In the genomic region with DNA sequence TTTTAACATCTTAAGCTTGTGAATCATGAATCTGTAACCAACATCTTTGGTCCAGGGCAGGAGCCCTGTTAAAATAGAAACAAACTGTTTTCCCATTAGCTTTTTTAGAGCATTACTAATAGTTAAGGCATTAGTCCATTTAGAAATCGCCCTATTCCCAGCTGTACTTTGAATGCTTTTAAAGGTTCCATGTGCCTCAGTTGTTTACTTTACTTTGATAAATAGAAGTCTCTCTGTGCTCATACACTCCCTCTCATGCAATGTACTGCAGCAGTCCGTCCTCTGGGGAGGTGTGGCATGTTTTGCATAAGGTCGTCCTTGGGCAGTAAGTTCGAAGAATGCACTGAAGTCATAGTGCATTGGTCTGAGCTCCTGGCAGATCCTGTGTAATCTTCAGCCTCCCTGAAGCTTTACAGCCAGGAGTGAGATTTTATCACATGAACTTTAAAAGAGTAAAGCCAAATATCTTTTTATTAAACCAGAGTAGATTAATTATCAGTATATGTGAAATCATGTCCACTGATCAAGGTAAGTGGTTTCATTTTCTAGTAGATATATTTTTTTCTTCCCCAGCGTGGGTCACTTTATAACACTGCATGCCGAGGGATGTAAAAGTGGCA, we compare ENCODE assay signal across 8 cellular contexts.
DNase-seq lines count a peak whose midpoint lies in the region; ATAC-seq, FAIRE-seq and TF ChIP-seq lines count a peak whose summit lies in the region.

No MANE protein-coding gene starts in this region.

- H3K4me3 ChIP-seq in LNCaP clone FGC (ENCODE audit: low read depth, low read length) (peak overlapping the region; percentile 47), K562 (no peak overlapping the region)

- intact Hi-C loops in K562 (cut with micrococcal nuclease) = no loop called here

- H3K4me2 ChIP-seq in K562 (ENCODE audit: insufficient read depth, low read length) = no peak overlapping the region

- ATAC-seq in K562 (0 out of 3 replicates have a peak, but pooled peaks have one; percentile 44), HG03565 (IDR thresholded peaks at IDR 0.05; ENCODE audit: unreplicated experiment) (no peak)
- ATAC-seq in activated naive CD4-positive, alpha-beta T cell treated with anti-CD3 and anti-CD28 coated beads, Interleukin-2, amount 50 U/mL, for 72 hours = no peak

- H3K27ac Mint-ChIP-seq in activated naive CD4-positive, alpha-beta T cell treated with anti-CD3 and anti-CD28 coated beads, Interleukin-2, amount 50 U/mL, for 72 hours = no peak overlapping the region

- in situ Hi-C loops in K562 (cut with MboI) = no loop called here

- H3K4me1 ChIP-seq in K562 (replicated peaks in 1 of 2; ENCODE audit: control insufficient read depth in 2 of 2, insufficient read depth in 2 of 2, low read length in 2 of 2) = no peaks in the 10 kb centered on the region

- H3K79me2 ChIP-seq in K562 (ENCODE audit: control insufficient read depth, insufficient read depth, low read length) = no peaks in the 10 kb centered on the region

- no peak for TF ChIP-seq RAD21 in K562 (CRISPR knock-in tag; conservative IDR thresholded peaks at IDR 0.05 in 1 of 2, IDR thresholded peaks at IDR 0.05 in 1 of 2)

- CTCF ChIA-PET in K562 (lab: Yijun Ruan, JAX; ENCODE audit: low intra/inter-chr PET ratio) = no interaction called here

- H3K36me3 ChIP-seq in K562 (ENCODE audit: control insufficient read depth, insufficient read depth, low read length) = no peaks in the 10 kb centered on the region

- H3K9ac ChIP-seq in K562 (ENCODE audit: insufficient read depth in 1 of 2, low read depth in 2 of 2, low read length in 2 of 2) = no peak overlapping the region

- no peaks in the 10 kb centered on the region for H4K20me1 ChIP-seq in K562 (replicated peaks; ENCODE audit: control insufficient read depth, insufficient read depth, low read length)

- H2AFZ ChIP-seq in K562 (ENCODE audit: low read depth, low read length) = no peak overlapping the region

- no peaks in the 10 kb centered on the region for H3K9me1 ChIP-seq in K562 (ENCODE audit: control insufficient read depth, insufficient read depth, low read length)

- peaks cover 12 to 22% of the 10 kb centered on the region in 2 experiments; a peak in 2 of 5 replicates for H3K27me3 ChIP-seq in K562 (ENCODE audit: control insufficient read depth in 2 of 2, insufficient read depth in 2 of 2, low read length in 2 of 2)

- TF ChIP-seq POLR2A in K562 (conservative IDR thresholded peaks at IDR 0.05) = no peak

- TF ChIP-seq EP300 in K562 (IDR thresholded peaks at IDR 0.05; ENCODE audit: low read length) = no peak

- 0% methylated on average over 6 of the region's 6 CpGs for WGBS in K562 (ENCODE audit: insufficient coverage, low coverage, missing lambda C conversion rate)

- H3K9me3 Mint-ChIP-seq in activated naive CD4-positive, alpha-beta T cell treated with anti-CD3 and anti-CD28 coated beads, Interleukin-2, amount 50 U/mL, for 72 hours = no peaks in the 10 kb centered on the region

- DNase-seq in CD1c-positive myeloid dendritic cell (ENCODE audit: extremely low spot score) (peak; percentile 32), GM20000 (ENCODE audit: low spot score) (peak; percentile 36), LNCaP clone FGC (ENCODE audit: low read depth) (peak; percentile 95), K562 (ENCODE audit: extremely low read depth in 1 of 4, low spot score in 3 of 4) (peak in 1 of 4 experiments; percentile 4), kidney glomerular epithelial cell (lab: John Stamatoyannopoulos, UW) (peak; percentile 95), stromal cell of bone marrow (ENCODE audit: low read depth) (peak; percentile 69)
- no peak for DNase-seq in activated naive CD4-positive, alpha-beta T cell treated with anti-CD3 and anti-CD28 coated beads, Interleukin-2, amount 50 U/mL, for 72 hours (ENCODE audit: low spot score in 2 of 2)

- no peak overlapping the region for H3K27ac ChIP-seq in K562 (ENCODE audit: extremely low read depth, low read depth, low read length)

- H3K9me3 ChIP-seq in K562 (replicated peaks; ENCODE audit: control insufficient read depth, insufficient read depth, low read depth, low read length) = no peaks in the 10 kb centered on the region

- FAIRE-seq in K562 (lab: Jason Lieb, UNC) = no peak

- no TSS peak for BruUV-seq in K562 (replicated peaks; lab: Mats Ljungman, UMichigan)

- POLR2A ChIA-PET in K562 (lab: Yijun Ruan, JAX) = interaction anchor here (0.6 to 1.0 kb wide), 2 partner anchors 24 to 148 kb away, joined by 3 read pairs; no protein-coding TSS in a partner anchor

- H3K36me3 Mint-ChIP-seq in activated naive CD4-positive, alpha-beta T cell treated with anti-CD3 and anti-CD28 coated beads, Interleukin-2, amount 50 U/mL, for 72 hours = no peaks in the 10 kb centered on the region

- TF ChIP-seq CTCF in GM20000 (IDR thresholded peaks at IDR 0.05; ENCODE audit: extremely low read depth, missing control alignments) (no peak), LNCaP clone FGC (IDR thresholded peaks at IDR 0.05; ENCODE audit: control insufficient read depth, extremely low read depth, insufficient read depth) (0 out of 2 replicates have a peak, but pooled peaks have one; percentile 1), K562 (IDR thresholded peaks at IDR 0.05 in 2 of 3, conservative IDR thresholded peaks at IDR 0.05 in 1 of 3; ENCODE audit: insufficient read depth in 2 of 3, low read depth in 1 of 3, low read length in 3 of 3) (no peak)

TF ChIP-seq in K562, 482 proteins besides CTCF, POLR2A, EP300 and RAD21:
- TF ChIP-seq, protein P1, sequence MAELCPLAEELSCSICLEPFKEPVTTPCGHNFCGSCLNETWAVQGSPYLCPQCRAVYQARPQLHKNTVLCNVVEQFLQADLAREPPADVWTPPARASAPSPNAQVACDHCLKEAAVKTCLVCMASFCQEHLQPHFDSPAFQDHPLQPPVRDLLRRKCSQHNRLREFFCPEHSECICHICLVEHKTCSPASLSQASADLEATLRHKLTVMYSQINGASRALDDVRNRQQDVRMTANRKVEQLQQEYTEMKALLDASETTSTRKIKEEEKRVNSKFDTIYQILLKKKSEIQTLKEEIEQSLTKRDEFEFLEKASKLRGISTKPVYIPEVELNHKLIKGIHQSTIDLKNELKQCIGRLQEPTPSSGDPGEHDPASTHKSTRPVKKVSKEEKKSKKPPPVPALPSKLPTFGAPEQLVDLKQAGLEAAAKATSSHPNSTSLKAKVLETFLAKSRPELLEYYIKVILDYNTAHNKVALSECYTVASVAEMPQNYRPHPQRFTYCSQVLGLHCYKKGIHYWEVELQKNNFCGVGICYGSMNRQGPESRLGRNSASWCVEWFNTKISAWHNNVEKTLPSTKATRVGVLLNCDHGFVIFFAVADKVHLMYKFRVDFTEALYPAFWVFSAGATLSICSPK (IDR thresholded peaks at IDR 0.05; ENCODE audit: borderline replicate concordance) = no peak
- TF ChIP-seq HCFC1 (IDR thresholded peaks at IDR 0.05; ENCODE audit: low read depth, low read length) (no peak), ZNF431 (CRISPR knock-in tag; IDR thresholded peaks at IDR 0.05) (no peak), BCL6 (CRISPR knock-in tag; IDR thresholded peaks at IDR 0.05) (no peak), GTF2A2 (tag; IDR thresholded peaks at IDR 0.05) (no peak), YBX1 (IDR thresholded peaks at IDR 0.05) (no peak), ZNF41 (CRISPR knock-in tag; conservative IDR thresholded peaks at IDR 0.05) (no peak), NR2F6 (CRISPR knock-in tag; IDR thresholded peaks at IDR 0.05) (no peak), CHD4 (IDR thresholded peaks at IDR 0.05; ENCODE audit: insufficient read depth, insufficient replicate concordance, low read depth, low read length, poor library complexity, severe bottlenecking) (no peak), HSF4 (CRISPR knock-in tag; IDR thresholded peaks at IDR 0.05; ENCODE audit: borderline replicate concordance) (no peak), IFI16 (CRISPR knock-in tag; IDR thresholded peaks at IDR 0.05) (no peak), ZNF140 (CRISPR knock-in tag; IDR thresholded peaks at IDR 0.05) (no peak), HMG20A (CRISPR knock-in tag; conservative IDR thresholded peaks at IDR 0.05) (no peak), ZNF551 (CRISPR knock-in tag; IDR thresholded peaks at IDR 0.05) (no peak), PPARD (CRISPR knock-in tag; IDR thresholded peaks at IDR 0.05) (no peak)
- TF ChIP-seq, protein P2, sequence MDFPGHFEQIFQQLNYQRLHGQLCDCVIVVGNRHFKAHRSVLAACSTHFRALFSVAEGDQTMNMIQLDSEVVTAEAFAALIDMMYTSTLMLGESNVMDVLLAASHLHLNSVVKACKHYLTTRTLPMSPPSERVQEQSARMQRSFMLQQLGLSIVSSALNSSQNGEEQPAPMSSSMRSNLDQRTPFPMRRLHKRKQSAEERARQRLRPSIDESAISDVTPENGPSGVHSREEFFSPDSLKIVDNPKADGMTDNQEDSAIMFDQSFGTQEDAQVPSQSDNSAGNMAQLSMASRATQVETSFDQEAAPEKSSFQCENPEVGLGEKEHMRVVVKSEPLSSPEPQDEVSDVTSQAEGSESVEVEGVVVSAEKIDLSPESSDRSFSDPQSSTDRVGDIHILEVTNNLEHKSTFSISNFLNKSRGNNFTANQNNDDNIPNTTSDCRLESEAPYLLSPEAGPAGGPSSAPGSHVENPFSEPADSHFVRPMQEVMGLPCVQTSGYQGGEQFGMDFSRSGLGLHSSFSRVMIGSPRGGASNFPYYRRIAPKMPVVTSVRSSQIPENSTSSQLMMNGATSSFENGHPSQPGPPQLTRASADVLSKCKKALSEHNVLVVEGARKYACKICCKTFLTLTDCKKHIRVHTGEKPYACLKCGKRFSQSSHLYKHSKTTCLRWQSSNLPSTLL (IDR thresholded peaks at IDR 0.05) = no peak
- TF ChIP-seq, protein P3, sequence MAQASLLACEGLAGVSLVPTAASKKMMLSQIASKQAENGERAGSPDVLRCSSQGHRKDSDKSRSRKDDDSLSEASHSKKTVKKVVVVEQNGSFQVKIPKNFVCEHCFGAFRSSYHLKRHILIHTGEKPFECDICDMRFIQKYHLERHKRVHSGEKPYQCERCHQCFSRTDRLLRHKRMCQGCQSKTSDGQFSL (CRISPR knock-in tag; IDR thresholded peaks at IDR 0.05) = no peak
- TF ChIP-seq, protein P3 (tag; IDR thresholded peaks at IDR 0.05) = no peak
TF ChIP-seq in K562: peak in this region for 0.

Comparison
In these comparisons a context has a peak if more than half of its experiments do, and no peak if none do; other contexts are left out.
1. DNase-seq: peak in CD1c-positive myeloid dendritic cell (single experiment), GM20000 (single experiment), LNCaP clone FGC (single experiment), kidney glomerular epithelial cell (single experiment) and stromal cell of bone marrow (single experiment); none in activated naive CD4-positive, alpha-beta T cell treated with anti-CD3 and anti-CD28 coated beads, Interleukin-2, amount 50 U/mL, for 72 hours (0 of 2).